ENCODE assay signal across 24 cellular contexts in the genomic region with DNA sequence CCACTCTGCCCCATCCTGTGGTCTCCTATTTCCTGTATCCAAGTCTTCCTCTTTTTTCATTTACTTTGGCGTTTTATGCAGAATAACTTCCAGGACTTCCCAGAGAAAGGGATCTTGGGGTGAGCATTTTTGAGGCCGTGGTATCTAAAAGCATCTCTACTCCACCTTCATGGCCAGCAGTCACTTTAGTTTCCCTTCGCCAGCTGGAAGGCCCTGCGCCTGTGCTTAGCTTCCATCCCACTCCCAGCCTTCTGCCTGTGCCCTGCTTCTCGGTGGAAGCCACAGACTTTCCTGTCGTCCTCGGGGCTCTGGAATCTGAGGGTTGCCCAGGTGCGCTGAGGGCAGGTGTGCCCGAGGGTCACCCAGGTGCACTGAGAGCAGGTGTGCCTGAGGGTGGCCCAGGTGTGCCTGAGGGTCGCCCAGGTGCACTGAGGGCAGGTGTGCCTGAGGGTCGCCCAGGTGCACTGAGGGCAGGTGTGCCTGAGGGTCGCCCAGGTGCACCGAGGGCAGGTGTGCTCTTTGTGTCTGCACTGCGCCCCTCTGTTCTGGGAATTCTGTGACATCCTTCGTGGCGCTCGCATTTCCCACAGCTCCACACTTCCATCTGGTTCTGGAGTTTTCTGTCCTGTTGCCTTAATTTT. TPM values are rescaled to one million over a fixed set of nuclear protein-coding genes. Genes with fewer than 3 reads are reported as not detected.
A peak's percentile ranks its signal among the peaks of the same experiment; 100 is the strongest.
DNase-seq lines count a peak whose midpoint lies in the region; ATAC-seq and TF ChIP-seq lines count a peak whose summit lies in the region.
"Had no signal": no experiment of that assay in that cellular context is flagged by ENCODE, and none has a peak within 500 bp of the region (broad histone marks: within the 10 kb centered on the region; RNA-seq: fewer than 3 reads in every experiment).

No MANE protein-coding gene starts in this region.

- no peak overlapping the region for H3K4me3 ChIP-seq in thyroid gland (replicated peaks in 1 of 3)
- H3K4me3 ChIP-seq: left lung, sigmoid colon, vagina had no signal

- H4K8ac ChIP-seq in H9 (replicated peaks; ENCODE audit: insufficient read length, low read depth, low read length): no peak overlapping the region

- H3K27me3 ChIP-seq in H9 (ENCODE audit: insufficient read depth, low read length) (no peaks in the 10 kb centered on the region), thyroid gland (no peaks in the 10 kb centered on the region)
- H3K27me3 ChIP-seq: sigmoid colon, vagina had no signal

- no peak overlapping the region for H2AFZ ChIP-seq in H9 (ENCODE audit: low read length)

- H3K79me1 ChIP-seq in H9 (ENCODE audit: insufficient read depth, low read depth, low read length, poor library complexity, severe bottlenecking): no peaks in the 10 kb centered on the region

- no CpG with 5 or more reads among the region's 17 CpGs for WGBS in H9 (ENCODE audit: extremely low coverage, insufficient read length, low lambda C conversion rate)
- WGBS in thyroid gland, 2 donors: 87 to 92% methylated on average over 16 to 17 of the region's 17 CpGs

- DNase-seq in CD14-positive monocyte (ENCODE audit: low spot score) (peak; percentile 22), H9 (peak; percentile 35), osteocyte (ENCODE audit: extremely low spot score, unreplicated experiment) (peak; percentile 53), superior temporal gyrus (ENCODE audit: extremely low spot score) (no peak), thyroid gland (no peak)
- DNase-seq: activated CD8-positive, alpha-beta T cell treated with anti-CD3 and anti-CD28 coated beads, Interleukin-2, amount 10 ng/mL, durations not matched to agents 7 days and 5 days; activated T-cell treated with anti-CD3 and anti-CD28 coated beads, Interleukin-2, amount 50 U/mL, for 48 hours; anterior cingulate cortex; DMS53; midbrain; NCI-H1417; NCI-H69; sigmoid colon; substantia nigra had no signal

- no peak for ATAC-seq in HG03196 (IDR thresholded peaks at IDR 0.05; ENCODE audit: unreplicated experiment)
- ATAC-seq: activated CD8-positive, alpha-beta T cell treated with anti-CD3 and anti-CD28 coated beads, Interleukin-2, amount 10 ng/mL, durations not matched to agents 7 days and 5 days; HepG2; left lung; natural killer cell treated with Interleukin-12 subunit alpha and Interleukin-12 subunit beta and Interleukin-15 and Interleukin-18, amount 100 ng/mL, for 72 hours had no signal

- no peaks in the 10 kb centered on the region for H3K4me1 ChIP-seq in H9 (ENCODE audit: insufficient read depth, low read length)
- H3K4me1 ChIP-seq in thyroid gland: no peaks in the 10 kb centered on the region
- H3K4me1 ChIP-seq: left lung, sigmoid colon, vagina had no signal

- H3K27ac Mint-ChIP-seq in CD14-positive monocyte (no peak overlapping the region), H9 (peak overlapping the region; percentile 75 to 86 (median 84); a peak in 5 of 7 replicates), brain (peak overlapping the region in 3 of 5 experiments; percentile 49 to 72 (median 60)), osteocyte (ENCODE audit: unreplicated experiment) (no peak overlapping the region)
- H3K27ac Mint-ChIP-seq: activated CD8-positive, alpha-beta T cell treated with anti-CD3 and anti-CD28 coated beads, Interleukin-2, amount 10 ng/mL, durations not matched to agents 7 days and 5 days; activated naive CD4-positive, alpha-beta T cell treated with anti-CD3 and anti-CD28 coated beads, Interleukin-2, amount 50 U/mL, for 24 hours; natural killer cell treated with Interleukin-12 subunit alpha and Interleukin-12 subunit beta and Interleukin-15 and Interleukin-18, amount 100 ng/mL, for 72 hours had no signal

- no peaks in the 10 kb centered on the region for H3K36me3 ChIP-seq in thyroid gland
- H3K36me3 ChIP-seq: left lung, sigmoid colon, vagina had no signal

- H3T11ph ChIP-seq in H9 (ENCODE audit: low read length): no peak overlapping the region

- H2BK20ac ChIP-seq in H9 (ENCODE audit: low read depth, low read length, poor library complexity, severe bottlenecking): no peak overlapping the region

- H3K4me3 Mint-ChIP-seq in CD14-positive monocyte: peak overlapping the region in 1 of 2 donors; percentile 37
- H3K4me3 Mint-ChIP-seq in H9: no peak overlapping the region
- H3K4me3 Mint-ChIP-seq in brain: no peak overlapping the region
- H3K4me3 Mint-ChIP-seq in osteocyte (ENCODE audit: unreplicated experiment): no peak overlapping the region
- H3K4me3 Mint-ChIP-seq: activated CD8-positive, alpha-beta T cell treated with anti-CD3 and anti-CD28 coated beads, Interleukin-2, amount 10 ng/mL, durations not matched to agents 7 days and 5 days; activated naive CD4-positive, alpha-beta T cell treated with anti-CD3 and anti-CD28 coated beads, Interleukin-2, amount 50 U/mL, for 24 hours; central memory CD8-positive, alpha-beta T cell; natural killer cell treated with Interleukin-12 subunit alpha and Interleukin-12 subunit beta and Interleukin-15 and Interleukin-18, amount 100 ng/mL, for 72 hours had no signal

- no peak overlapping the region for H3K9ac ChIP-seq in H9 (ENCODE audit: extremely low read depth, insufficient read length, low read length)

- H3K36me3 Mint-ChIP-seq in CD14-positive monocyte (no peaks in the 10 kb centered on the region), H9 (ENCODE audit: insufficient read depth in 1 of 3, low read depth in 3 of 3) (peaks cover 25 to 87% (median 80%) of the 10 kb centered on the region in 3 experiments; a peak in 6 of 7 replicates), brain (no peaks in the 10 kb centered on the region), osteocyte (ENCODE audit: unreplicated experiment) (peaks cover 5% of the 10 kb centered on the region)
- H3K36me3 Mint-ChIP-seq: activated naive CD4-positive, alpha-beta T cell treated with anti-CD3 and anti-CD28 coated beads, Interleukin-2, amount 50 U/mL, for 24 hours; natural killer cell treated with Interleukin-12 subunit alpha and Interleukin-12 subunit beta and Interleukin-15 and Interleukin-18, amount 100 ng/mL, for 72 hours had no signal

- no peaks in the 10 kb centered on the region for H3K23me2 ChIP-seq in H9 (ENCODE audit: insufficient read length, low read depth, low read length, poor library complexity, severe bottlenecking)

- H3K27ac ChIP-seq in H9 (ENCODE audit: insufficient read length, low read depth, low read length): no peak overlapping the region
- H3K27ac ChIP-seq in thyroid gland: no peak overlapping the region
- H3K27ac ChIP-seq: epithelial cell of prostate, left lung, sigmoid colon, vagina had no signal

- H3K56ac ChIP-seq in H9 (ENCODE audit: insufficient read length, low read depth, low read length): no peak overlapping the region

- H2BK12ac ChIP-seq in H9 (ENCODE audit: insufficient read length, low read depth, low read length): no peak overlapping the region

- no peaks in the 10 kb centered on the region for H3K79me2 ChIP-seq in H9 (ENCODE audit: insufficient read depth, low read length)

- intact Hi-C loops in CD14-positive monocyte (cut with micrococcal nuclease): no loop called here
- intact Hi-C loops in thyroid gland (cut with DNase I): no loop called here

- no peak overlapping the region for H3K4ac ChIP-seq in H9 (ENCODE audit: low read depth, low read length)

- H3K9me3 ChIP-seq in H9 (ENCODE audit: control insufficient read depth, low read depth, low read length): no peaks in the 10 kb centered on the region
- no peaks in the 10 kb centered on the region for H3K9me3 ChIP-seq in thyroid gland
- H3K9me3 ChIP-seq: left lung, sigmoid colon, vagina had no signal

- TF ChIP-seq POLR2A in thyroid gland (IDR thresholded peaks at IDR 0.05): no peak

- no peak overlapping the region for H2AK5ac ChIP-seq in H9 (ENCODE audit: insufficient read length, low read length)

- H3K9me3 Mint-ChIP-seq in CD14-positive monocyte: peaks cover 0 to 2% (median 0%) of the 10 kb centered on the region in 7 donors
- H3K9me3 Mint-ChIP-seq in H9: peaks cover 1 to 2% of the 10 kb centered on the region in 2 experiments
- no peaks in the 10 kb centered on the region for H3K9me3 Mint-ChIP-seq in brain
- H3K9me3 Mint-ChIP-seq in osteocyte (ENCODE audit: unreplicated experiment): no peaks in the 10 kb centered on the region
- H3K9me3 Mint-ChIP-seq: activated naive CD4-positive, alpha-beta T cell treated with anti-CD3 and anti-CD28 coated beads, Interleukin-2, amount 50 U/mL, for 24 hours; central memory CD8-positive, alpha-beta T cell; natural killer cell treated with Interleukin-12 subunit alpha and Interleukin-12 subunit beta and Interleukin-15 and Interleukin-18, amount 100 ng/mL, for 72 hours had no signal

- H4K5ac ChIP-seq in H9 (ENCODE audit: insufficient read length, low read depth, low read length): no peak overlapping the region

- TF ChIP-seq CTCF in CD14-positive monocyte (IDR thresholded peaks at IDR 0.05): no peak
- no peak for TF ChIP-seq CTCF in H9 (conservative IDR thresholded peaks at IDR 0.05)
- TF ChIP-seq CTCF in brain (conservative IDR thresholded peaks at IDR 0.05): no peak
- no peak for TF ChIP-seq CTCF in osteocyte (IDR thresholded peaks at IDR 0.05)
- no peak for TF ChIP-seq CTCF in thyroid gland (IDR thresholded peaks at IDR 0.05)

- H3K23ac ChIP-seq in H9 (ENCODE audit: insufficient read length, low read depth, low read length): no peak overlapping the region

- no peaks in the 10 kb centered on the region for H4K20me1 ChIP-seq in H9 (ENCODE audit: control insufficient read depth, insufficient read depth, insufficient read length)

- H4K91ac ChIP-seq in H9 (ENCODE audit: insufficient read length, low read depth, low read length): no peak overlapping the region

- no peak overlapping the region for H3K4me2 ChIP-seq in H9 (ENCODE audit: insufficient read depth, insufficient read length, low read length)

- H3K14ac ChIP-seq in H9 (ENCODE audit: insufficient read depth, low read length): no peak overlapping the region

- no peak overlapping the region for H2BK15ac ChIP-seq in H9 (ENCODE audit: low read depth, low read length)

- H3K4me1 Mint-ChIP-seq in CD14-positive monocyte: no peaks in the 10 kb centered on the region
- H3K4me1 Mint-ChIP-seq in H9: peaks cover 11 to 19% of the 10 kb centered on the region in 2 experiments
- H3K4me1 Mint-ChIP-seq in brain: peaks cover 32% of the 10 kb centered on the region
- peaks cover 29% of the 10 kb centered on the region for H3K4me1 Mint-ChIP-seq in osteocyte (ENCODE audit: unreplicated experiment)
- H3K4me1 Mint-ChIP-seq: activated naive CD4-positive, alpha-beta T cell treated with anti-CD3 and anti-CD28 coated beads, Interleukin-2, amount 50 U/mL, for 24 hours had no signal

- H2BK120ac ChIP-seq in H9 (ENCODE audit: low read depth, low read length, poor library complexity, severe bottlenecking): no peak overlapping the region

- H3K18ac ChIP-seq in H9 (ENCODE audit: insufficient read length, low read depth, low read length): no peak overlapping the region

- no peak overlapping the region for H2BK5ac ChIP-seq in H9 (ENCODE audit: insufficient read length, low read length)

- H3K27me3 Mint-ChIP-seq in CD14-positive monocyte (ENCODE audit: low read depth in 3 of 3): peaks cover 10 to 14% (median 12%) of the 10 kb centered on the region in 3 donors
- H3K27me3 Mint-ChIP-seq in H9 (ENCODE audit: low read depth): no peaks in the 10 kb centered on the region; the same call in 1 of the 2 replicates
- peaks cover 2% of the 10 kb centered on the region for H3K27me3 Mint-ChIP-seq in brain
- no peaks in the 10 kb centered on the region for H3K27me3 Mint-ChIP-seq in osteocyte (ENCODE audit: unreplicated experiment)

RNA-seq across cellular contexts. Expression of a gene that starts 32.4 kb away (rescaled TPM):
- not detected for polyA plus RNA-seq in CD14-positive monocyte
- total RNA-seq in H9 (2021): not detected in 2 replicates
- polyA plus RNA-seq in brain (ENCODE audit: insufficient read depth, low read depth, low replicate concordance): 0.68 TPM
- not detected in 2 replicates for total RNA-seq in osteocyte
- not detected for total RNA-seq in thyroid gland
- total RNA-seq: activated CD8-positive, alpha-beta T cell treated with anti-CD3 and anti-CD28 coated beads, Interleukin-2, amount 10 ng/mL, durations not matched to agents 7 days and 5 days; fibroblast of villous mesenchyme; HepG2; left lung; natural killer cell treated with Interleukin-12 subunit alpha and Interleukin-12 subunit beta and Interleukin-15 and Interleukin-18, amount 100 ng/mL, for 72 hours; vagina had no signal
- polyA plus RNA-seq: HepG2, sigmoid colon had no signal

RNA-seq across cellular contexts. Expression of a gene that starts 59.0 kb away (rescaled TPM):
- polyA plus RNA-seq in CD14-positive monocyte (1 to 10 TPM in 1 of 2 donors, under 1 TPM in 1; 0.85 to 1.5 TPM), brain (ENCODE audit: insufficient read depth, low read depth, low replicate concordance) (7.5 TPM)
- total RNA-seq in H9 (2021) (9.0 and 9.4 TPM in 2 replicates), osteocyte (9.9 and 11.1 TPM in 2 replicates), thyroid gland (1 to 10 TPM; 4.4 to 5.2 (median 4.8) TPM)

RNA-seq across cellular contexts. Expression of a gene that starts 59.2 kb away (rescaled TPM):
- 10 to 100 TPM; 91.5 to 98.0 TPM for polyA plus RNA-seq in CD14-positive monocyte
- total RNA-seq in H9 (2021): 78.7 and 84.8 TPM in 2 replicates
- 172 TPM for polyA plus RNA-seq in brain (ENCODE audit: insufficient read depth, low read depth, low replicate concordance)
- total RNA-seq in osteocyte: 130 and 136 TPM in 2 replicates
- 100 to 1,000 TPM in 1 of 4 donors, 10 to 100 TPM in 3; 86.9 to 102 (median 92.2) TPM for total RNA-seq in thyroid gland

Comparison
In these comparisons a context has a peak if more than half of its experiments do, and no peak if none do; other contexts are left out.
1. DNase-seq: peak in CD14-positive monocyte (single experiment), H9 (single experiment) and osteocyte (single experiment); none in superior temporal gyrus (single experiment) and thyroid gland (0 of 2).
2. H3K27ac Mint-ChIP-seq: peak in H9 (3 of 3) and brain (3 of 5); none in CD14-positive monocyte (0 of 7) and osteocyte (single experiment).